ENCODE assay signal across 1 cellular context in the genomic region with DNA sequence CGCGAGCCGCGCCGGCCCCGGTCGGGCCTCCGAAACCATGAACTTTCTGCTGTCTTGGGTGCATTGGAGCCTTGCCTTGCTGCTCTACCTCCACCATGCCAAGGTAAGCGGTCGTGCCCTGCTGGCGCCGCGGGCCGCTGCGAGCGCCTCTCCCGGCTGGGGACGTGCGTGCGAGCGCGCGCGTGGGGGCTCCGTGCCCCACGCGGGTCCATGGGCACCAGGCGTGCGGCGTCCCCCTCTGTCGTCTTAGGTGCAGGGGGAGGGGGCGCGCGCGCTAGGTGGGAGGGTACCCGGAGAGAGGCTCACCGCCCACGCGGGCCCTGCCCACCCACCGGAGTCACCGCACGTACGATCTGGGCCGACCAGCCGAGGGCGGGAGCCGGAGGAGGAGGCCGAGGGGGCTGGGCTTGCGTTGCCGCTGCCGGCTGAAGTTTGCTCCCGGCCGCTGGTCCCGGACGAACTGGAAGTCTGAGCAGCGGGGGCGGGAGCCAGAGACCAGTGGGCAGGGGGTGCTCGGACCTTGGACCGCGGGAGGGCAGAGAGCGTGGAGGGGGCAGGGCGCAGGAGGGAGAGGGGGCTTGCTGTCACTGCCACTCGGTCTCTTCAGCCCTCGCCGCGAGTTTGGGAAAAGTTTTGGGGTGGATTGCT.
TF ChIP-seq lines count a peak whose summit lies in the region.

No MANE protein-coding gene starts in this region.

TF ChIP-seq in HepG2, 621 proteins besides CTCF, POLR2A, EP300 and RAD21 (continued from another document):
- TF ChIP-seq, protein P1, sequence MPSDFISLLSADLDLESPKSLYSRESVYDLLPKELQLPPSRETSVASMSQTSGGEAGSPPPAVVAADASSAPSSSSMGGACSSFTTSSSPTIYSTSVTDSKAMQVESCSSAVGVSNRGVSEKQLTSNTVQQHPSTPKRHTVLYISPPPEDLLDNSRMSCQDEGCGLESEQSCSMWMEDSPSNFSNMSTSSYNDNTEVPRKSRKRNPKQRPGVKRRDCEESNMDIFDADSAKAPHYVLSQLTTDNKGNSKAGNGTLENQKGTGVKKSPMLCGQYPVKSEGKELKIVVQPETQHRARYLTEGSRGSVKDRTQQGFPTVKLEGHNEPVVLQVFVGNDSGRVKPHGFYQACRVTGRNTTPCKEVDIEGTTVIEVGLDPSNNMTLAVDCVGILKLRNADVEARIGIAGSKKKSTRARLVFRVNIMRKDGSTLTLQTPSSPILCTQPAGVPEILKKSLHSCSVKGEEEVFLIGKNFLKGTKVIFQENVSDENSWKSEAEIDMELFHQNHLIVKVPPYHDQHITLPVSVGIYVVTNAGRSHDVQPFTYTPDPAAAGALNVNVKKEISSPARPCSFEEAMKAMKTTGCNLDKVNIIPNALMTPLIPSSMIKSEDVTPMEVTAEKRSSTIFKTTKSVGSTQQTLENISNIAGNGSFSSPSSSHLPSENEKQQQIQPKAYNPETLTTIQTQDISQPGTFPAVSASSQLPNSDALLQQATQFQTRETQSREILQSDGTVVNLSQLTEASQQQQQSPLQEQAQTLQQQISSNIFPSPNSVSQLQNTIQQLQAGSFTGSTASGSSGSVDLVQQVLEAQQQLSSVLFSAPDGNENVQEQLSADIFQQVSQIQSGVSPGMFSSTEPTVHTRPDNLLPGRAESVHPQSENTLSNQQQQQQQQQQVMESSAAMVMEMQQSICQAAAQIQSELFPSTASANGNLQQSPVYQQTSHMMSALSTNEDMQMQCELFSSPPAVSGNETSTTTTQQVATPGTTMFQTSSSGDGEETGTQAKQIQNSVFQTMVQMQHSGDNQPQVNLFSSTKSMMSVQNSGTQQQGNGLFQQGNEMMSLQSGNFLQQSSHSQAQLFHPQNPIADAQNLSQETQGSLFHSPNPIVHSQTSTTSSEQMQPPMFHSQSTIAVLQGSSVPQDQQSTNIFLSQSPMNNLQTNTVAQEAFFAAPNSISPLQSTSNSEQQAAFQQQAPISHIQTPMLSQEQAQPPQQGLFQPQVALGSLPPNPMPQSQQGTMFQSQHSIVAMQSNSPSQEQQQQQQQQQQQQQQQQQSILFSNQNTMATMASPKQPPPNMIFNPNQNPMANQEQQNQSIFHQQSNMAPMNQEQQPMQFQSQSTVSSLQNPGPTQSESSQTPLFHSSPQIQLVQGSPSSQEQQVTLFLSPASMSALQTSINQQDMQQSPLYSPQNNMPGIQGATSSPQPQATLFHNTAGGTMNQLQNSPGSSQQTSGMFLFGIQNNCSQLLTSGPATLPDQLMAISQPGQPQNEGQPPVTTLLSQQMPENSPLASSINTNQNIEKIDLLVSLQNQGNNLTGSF (CRISPR knock-in tag; IDR thresholded peaks at IDR 0.05): no peak
- TF ChIP-seq ZNF331 (CRISPR knock-in tag; IDR thresholded peaks at IDR 0.05): peak; percentile 48; the same call in 1 of the 2 replicates
- TF ChIP-seq MIER3 (CRISPR knock-in tag; IDR thresholded peaks at IDR 0.05; ENCODE audit: borderline replicate concordance): no peak
- TF ChIP-seq POGK (CRISPR knock-in tag; conservative IDR thresholded peaks at IDR 0.05): peak; percentile 80; the same call in 1 of the 2 replicates
- TF ChIP-seq ZNF558 (CRISPR knock-in tag; IDR thresholded peaks at IDR 0.05; ENCODE audit: borderline replicate concordance): peak; percentile 71; the same call in 1 of the 2 replicates
- no peak for TF ChIP-seq ZNF549 (CRISPR knock-in tag; IDR thresholded peaks at IDR 0.05)
- TF ChIP-seq JDP2 (CRISPR knock-in tag; IDR thresholded peaks at IDR 0.05; ENCODE audit: borderline replicate concordance): no peak
- TF ChIP-seq ZNF354B (CRISPR knock-in tag; IDR thresholded peaks at IDR 0.05): no peak
- no peak for TF ChIP-seq ZFP36L2 (CRISPR knock-in tag; IDR thresholded peaks at IDR 0.05)
- TF ChIP-seq FLYWCH1 (CRISPR knock-in tag; IDR thresholded peaks at IDR 0.05): peak; percentile 86
- peak; percentile 49 for TF ChIP-seq ZNF225 (CRISPR knock-in tag; IDR thresholded peaks at IDR 0.05)
- TF ChIP-seq ZNF746 (CRISPR knock-in tag; IDR thresholded peaks at IDR 0.05): peak; percentile 97
- TF ChIP-seq, protein P2, sequence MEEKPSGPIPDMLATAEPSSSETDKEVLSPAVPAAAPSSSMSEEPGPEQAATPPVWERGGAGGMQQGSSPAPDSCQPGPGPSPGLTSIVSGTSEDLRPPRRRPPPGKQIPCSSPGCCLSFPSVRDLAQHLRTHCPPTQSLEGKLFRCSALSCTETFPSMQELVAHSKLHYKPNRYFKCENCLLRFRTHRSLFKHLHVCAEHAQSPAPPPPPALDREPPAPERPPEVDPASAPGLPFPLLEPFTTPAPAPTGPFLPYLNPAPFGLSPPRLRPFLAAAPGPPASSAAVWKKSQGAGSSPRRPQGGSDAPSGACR (CRISPR knock-in tag; IDR thresholded peaks at IDR 0.05): no peak
- TF ChIP-seq HNRNPUL1 (IDR thresholded peaks at IDR 0.05; ENCODE audit: low read depth, low read length): peak; percentile 44; the same call in 1 of the 2 replicates
- TF ChIP-seq IKZF5 (CRISPR knock-in tag; IDR thresholded peaks at IDR 0.05): no peak
- TF ChIP-seq MXI1 (IDR thresholded peaks at IDR 0.05; ENCODE audit: borderline replicate concordance, low read depth, low read length): peak; percentile 66; the same call in 1 of the 3 replicates
